ENCODE assay signal across 15 cellular contexts in the genomic region with DNA sequence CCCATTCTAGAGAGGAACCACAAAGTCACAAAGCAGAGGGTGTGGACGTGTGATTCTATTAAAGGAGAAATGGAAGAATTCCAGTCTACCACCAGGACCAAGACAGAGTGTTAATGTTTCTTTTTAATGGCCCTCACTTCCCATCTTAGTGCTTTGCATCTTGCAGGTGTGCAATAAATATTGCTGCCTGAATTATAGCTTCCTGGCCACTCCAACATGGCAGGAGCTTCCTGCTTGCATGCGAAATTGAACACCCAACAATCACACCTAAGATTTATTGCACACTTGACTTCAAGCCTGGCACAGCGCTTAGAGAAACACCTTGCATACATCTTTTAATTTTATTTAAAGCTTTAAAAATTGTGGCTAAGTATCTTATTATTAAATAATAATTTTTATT. TPM values are rescaled to one million over a fixed set of nuclear protein-coding genes. Genes with fewer than 3 reads are reported as not detected.
DNase-seq lines count a peak whose midpoint lies in the region; ATAC-seq and TF ChIP-seq lines count a peak whose summit lies in the region.
"Had no signal": no experiment of that assay in that cellular context is flagged by ENCODE, and none has a peak within 500 bp of the region (broad histone marks: within the 10 kb centered on the region; RNA-seq: fewer than 3 reads in every experiment).

No MANE protein-coding gene starts in this region.

- H3K9me3 Mint-ChIP-seq in stimulated activated naive CD8-positive, alpha-beta T cell treated with anti-CD3 and anti-CD28 coated beads, Interleukin-15, amount 100 ng/mL, for 72 hours = no peaks in the 10 kb centered on the region
- H3K9me3 Mint-ChIP-seq: CD8-positive, alpha-beta memory T cell had no signal

- peaks cover 14% of the 10 kb centered on the region for H3K4me1 Mint-ChIP-seq in stimulated activated naive CD8-positive, alpha-beta T cell treated with anti-CD3 and anti-CD28 coated beads, Interleukin-15, amount 100 ng/mL, for 72 hours
- H3K4me1 Mint-ChIP-seq: CD8-positive, alpha-beta memory T cell had no signal

- no peak overlapping the region for H3K27ac Mint-ChIP-seq in stimulated activated naive CD8-positive, alpha-beta T cell treated with anti-CD3 and anti-CD28 coated beads, Interleukin-15, amount 100 ng/mL, for 72 hours
- H3K27ac Mint-ChIP-seq: CD8-positive, alpha-beta memory T cell had no signal

- no peak overlapping the region for H3K4me3 Mint-ChIP-seq in stimulated activated naive CD8-positive, alpha-beta T cell treated with anti-CD3 and anti-CD28 coated beads, Interleukin-15, amount 100 ng/mL, for 72 hours
- H3K4me3 Mint-ChIP-seq: CD8-positive, alpha-beta memory T cell had no signal

- DNase-seq in NCI-H2196 (lab: John Stamatoyannopoulos, UW; ENCODE audit: unreplicated experiment) = peak; percentile 25
- no peak for DNase-seq in NCI-H2196 treated with DMSO at 0.1 percent for 48 hours (lab: John Stamatoyannopoulos, UW; ENCODE audit: unreplicated experiment)
- peak; percentile 40 for DNase-seq in NCI-H2227 (lab: John Stamatoyannopoulos, UW; ENCODE audit: unreplicated experiment)
- DNase-seq in SHP77 treated with DMSO at 0.1 percent for 48 hours (lab: John Stamatoyannopoulos, UW) = peak; percentile 23
- DNase-seq in NCI-H82 (lab: John Stamatoyannopoulos, UW) = no peak
- DNase-seq in stimulated activated naive CD8-positive, alpha-beta T cell treated with anti-CD3 and anti-CD28 coated beads, Interleukin-15, amount 100 ng/mL, for 72 hours = no peak
- no peak for DNase-seq in dorsolateral prefrontal cortex
- DNase-seq: 8988T; CD8-positive, alpha-beta memory T cell; NCI-H146; NCI-H345; NCI-H748 treated with DMSO at 0.1 percent for 48 hours; RPMI8226 had no signal

- intact Hi-C loops in dorsolateral prefrontal cortex (cut with DNase I) = no loop called here

- no peak for ATAC-seq in stimulated activated naive CD8-positive, alpha-beta T cell treated with anti-CD3 and anti-CD28 coated beads, Interleukin-15, amount 100 ng/mL, for 72 hours
- no peak for ATAC-seq in HG02610 (IDR thresholded peaks at IDR 0.05; ENCODE audit: unreplicated experiment)

- H3K27me3 Mint-ChIP-seq in stimulated activated naive CD8-positive, alpha-beta T cell treated with anti-CD3 and anti-CD28 coated beads, Interleukin-15, amount 100 ng/mL, for 72 hours = no peaks in the 10 kb centered on the region
- H3K27me3 Mint-ChIP-seq: CD8-positive, alpha-beta memory T cell had no signal

- TF ChIP-seq CTCF in dorsolateral prefrontal cortex (IDR thresholded peaks at IDR 0.05 in 54 of 56, conservative IDR thresholded peaks at IDR 0.05 in 2 of 56; ENCODE audit: low read depth in 1 of 56, partially characterized antibody in 56 of 56) = no peak

- H3K27me3 ChIP-seq in dorsolateral prefrontal cortex = no peaks in the 10 kb centered on the region
- H3K27me3 ChIP-seq: BLaER1 had no signal

- no peak overlapping the region for H3K4me3 ChIP-seq in dorsolateral prefrontal cortex
- H3K4me3 ChIP-seq: BLaER1 had no signal

- H3K27ac ChIP-seq in dorsolateral prefrontal cortex = no peak overlapping the region
- H3K27ac ChIP-seq: BLaER1 had no signal

RNA-seq across cellular contexts. Expression of a gene that starts 22.5 kb away (rescaled TPM):
- 100 to 1,000 TPM in 17 of 120 experiments, 10 to 100 TPM in 103; 59.0 to 118 (median 84.9) TPM for total RNA-seq in dorsolateral prefrontal cortex

Comparison
In these comparisons a context has a peak if more than half of its experiments do, and no peak if none do; other contexts are left out.
1. DNase-seq: peak in NCI-H2196 (single experiment), NCI-H2227 (single experiment) and SHP77 treated with DMSO at 0.1 percent for 48 hours (single experiment); none in NCI-H2196 treated with DMSO at 0.1 percent for 48 hours (single experiment), NCI-H82 (single experiment), stimulated activated naive CD8-positive, alpha-beta T cell treated with anti-CD3 and anti-CD28 coated beads, Interleukin-15, amount 100 ng/mL, for 72 hours (0 of 2) and dorsolateral prefrontal cortex (0 of 10).